In the genomic region with DNA sequence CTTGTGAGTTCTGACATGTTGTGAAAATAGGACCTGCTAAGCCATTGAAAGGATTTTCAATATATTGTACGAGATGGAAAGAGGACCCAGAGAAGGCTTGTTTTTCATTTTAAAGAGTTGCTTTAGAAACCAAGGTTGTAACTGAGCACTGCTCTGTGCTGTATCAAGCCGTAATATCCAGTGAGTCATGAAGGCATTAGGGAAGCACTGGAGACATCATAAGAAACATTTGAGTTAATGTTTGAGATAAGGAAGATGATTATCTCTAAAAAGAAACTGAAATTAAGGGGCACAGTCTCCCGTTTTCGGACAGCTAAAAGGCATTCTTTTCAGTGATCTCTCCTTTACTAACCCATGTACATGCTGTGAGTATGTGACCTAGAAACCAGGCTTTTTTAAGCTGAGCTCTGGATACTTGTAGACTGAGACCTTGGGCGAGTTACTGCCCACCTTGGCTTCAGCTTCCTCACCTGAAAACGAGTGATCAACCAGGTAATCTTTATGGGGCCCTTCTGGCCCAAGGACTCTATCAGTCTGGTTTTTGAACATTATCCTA, we compare ENCODE assay signal across 1 cellular context.
TF ChIP-seq lines count a peak whose summit lies in the region.

No MANE protein-coding gene starts in this region.

TF ChIP-seq in IMR-90, 13 proteins besides CTCF, POLR2A, EP300 and RAD21 (continued from another document):
- TF ChIP-seq FOS (IDR thresholded peaks at IDR 0.05; ENCODE audit: low read depth, low read length) (peak; percentile 63; the same call in 1 of the 2 replicates), BHLHE40 (IDR thresholded peaks at IDR 0.05; ENCODE audit: low read depth, low read length) (no peak)
